ENCODE assay signal across 15 cellular contexts in genomic region chr12:89231686-89232085, GRCh38.
"Had no signal": no experiment of that assay in that cellular context is flagged by ENCODE, and none has a peak within 500 bp of the region (broad histone marks: within the 10 kb centered on the region; RNA-seq: fewer than 3 reads in every experiment).

No MANE protein-coding gene starts in this region.

- H3K36me3 Mint-ChIP-seq: brain, WTC11 had no signal

- H3K27me3 Mint-ChIP-seq: central memory CD8-positive, alpha-beta T cell; effector memory CD8-positive, alpha-beta T cell; naive thymus-derived CD4-positive, alpha-beta T cell had no signal

- H3K27ac ChIP-seq: lower lobe of right lung had no signal

- H3K36me3 ChIP-seq: lower lobe of right lung had no signal

- H3K27ac Mint-ChIP-seq: activated naive CD4-positive, alpha-beta T cell treated with anti-CD3 and anti-CD28 coated beads, Interleukin-2, amount 50 U/mL, for 72 hours; brain; WTC11 had no signal

- DNase-seq: activated CD4-positive, alpha-beta T cell treated with anti-CD3 and anti-CD28 coated beads, Interleukin-2, amount 50 U/mL, for 48 hours; activated CD8-positive, alpha-beta memory T cell treated with anti-CD3 and anti-CD28 coated beads, Interleukin-2, amount 50 U/mL, for 48 hours; amniotic stem cell; effector memory CD8-positive, alpha-beta T cell; hippocampal formation; lower lobe of right lung; naive thymus-derived CD4-positive, alpha-beta T cell; posterior cingulate gyrus; small intestine; T-helper 9 cell had no signal

- H3K4me3 Mint-ChIP-seq: brain; central memory CD8-positive, alpha-beta T cell; effector memory CD8-positive, alpha-beta T cell; WTC11 had no signal

- ATAC-seq: effector memory CD8-positive, alpha-beta T cell; esophagus mucosa; lower lobe of right lung; naive thymus-derived CD4-positive, alpha-beta T cell; WTC11 had no signal

- H3K9me3 Mint-ChIP-seq: central memory CD8-positive, alpha-beta T cell; effector memory CD8-positive, alpha-beta T cell had no signal

- FAIRE-seq: small intestine had no signal

- H3K4me3 ChIP-seq: lower lobe of right lung had no signal

- H3K9me3 ChIP-seq: lower lobe of right lung had no signal
